3 cellular contexts compared by ENCODE assay signal in genomic region chr13:57507752-57508463, GRCh38.
TF ChIP-seq lines count a peak whose summit lies in the region.

No MANE protein-coding gene starts in this region.

TF ChIP-seq in HepG2, 621 proteins besides CTCF, POLR2A, EP300 and RAD21:
- no peak for TF ChIP-seq HOXA5 (CRISPR knock-in tag; IDR thresholded peaks at IDR 0.05)
- peak; percentile 80; the same call in 1 of the 2 replicates for TF ChIP-seq RAD51 (IDR thresholded peaks at IDR 0.05; ENCODE audit: borderline replicate concordance)
- TF ChIP-seq HNRNPK (IDR thresholded peaks at IDR 0.05; ENCODE audit: low read depth, low read length, poor library complexity, severe bottlenecking): no peak

TF ChIP-seq in K562, 482 proteins besides CTCF, POLR2A, EP300 and RAD21:
- TF ChIP-seq ELK3 (CRISPR knock-in tag; IDR thresholded peaks at IDR 0.05) (no peak), TFE3 (CRISPR knock-in tag; IDR thresholded peaks at IDR 0.05) (peak; percentile 77)

TF ChIP-seq in neural cell, 6 proteins besides CTCF, POLR2A, EP300 and RAD21:
- TF ChIP-seq MXI1 (conservative IDR thresholded peaks at IDR 0.05; ENCODE audit: poor library complexity, severe bottlenecking): no peak
- TF ChIP-seq TAF1 (IDR thresholded peaks at IDR 0.05; ENCODE audit: low read depth): no peak
- no peak for TF ChIP-seq EZH2 (IDR thresholded peaks at IDR 0.05; ENCODE audit: borderline replicate concordance, insufficient read depth, low read length, poor library complexity, severe bottlenecking)
- TF ChIP-seq POLR2AphosphoS5 (IDR thresholded peaks at IDR 0.05): peak; percentile 51
- TF ChIP-seq REST (IDR thresholded peaks at IDR 0.05; ENCODE audit: borderline replicate concordance): no peak
TF ChIP-seq in neural cell: peak in this region for 1.
